In genomic region chr9:136882109-136882946, GRCh38 we compare ENCODE assay signal across 8 cellular contexts. TPM values are rescaled to one million over a fixed set of nuclear protein-coding genes. Genes with fewer than 3 reads are reported as not detected.
DNase-seq lines count a peak whose midpoint lies in the region; ATAC-seq and TF ChIP-seq lines count a peak whose summit lies in the region.

No MANE protein-coding gene starts in this region.

- peaks cover 2% of the 10 kb centered on the region for H3K27me3 Mint-ChIP-seq in neural progenitor cell (ENCODE audit: insufficient read depth, low read depth)

- ATAC-seq in HG03354 (IDR thresholded peaks at IDR 0.05; ENCODE audit: poor library complexity, severe bottlenecking, unreplicated experiment) (peak; percentile 33), mucosa of descending colon (peak; percentile 56)

- TF ChIP-seq CTCF in breast epithelium (IDR thresholded peaks at IDR 0.05), result no peak
- no peak for TF ChIP-seq CTCF in mucosa of descending colon (IDR thresholded peaks at IDR 0.05)
- no peak for TF ChIP-seq CTCF in neural progenitor cell (IDR thresholded peaks at IDR 0.05)

- H3K79me2 ChIP-seq in neural progenitor cell (ENCODE audit: low read depth), result peaks cover 13% of the 10 kb centered on the region

- H3K27ac Mint-ChIP-seq in neural progenitor cell, result no peak overlapping the region

- H3K27me3 ChIP-seq in breast epithelium (no peaks in the 10 kb centered on the region), neural progenitor cell (no peaks in the 10 kb centered on the region)

- H3K36me3 ChIP-seq in breast epithelium (no peaks in the 10 kb centered on the region), mucosa of descending colon (ENCODE audit: low read depth) (no peaks in the 10 kb centered on the region), neural progenitor cell (no peaks in the 10 kb centered on the region)

- no peak overlapping the region for H3K9ac ChIP-seq in neural progenitor cell

- H3K4me2 ChIP-seq in neural progenitor cell, result no peak overlapping the region

- H3K27ac ChIP-seq in breast epithelium (peak overlapping the region; percentile 53 to 54), neural progenitor cell (no peak overlapping the region)

- H3K4me1 ChIP-seq in breast epithelium (no peaks in the 10 kb centered on the region), mucosa of descending colon (ENCODE audit: low read depth) (peaks cover 14% of the 10 kb centered on the region), neural progenitor cell (peaks cover 6% of the 10 kb centered on the region)

- H3K36me3 Mint-ChIP-seq in neural progenitor cell, result no peaks in the 10 kb centered on the region

- intact Hi-C loops in breast epithelium (cut with DNase I; ENCODE audit: low total_unique reads) (no loop called here), mucosa of descending colon (cut with DNase I, micrococcal nuclease) (no loop called here)

- no peaks in the 10 kb centered on the region for H3K9me3 ChIP-seq in breast epithelium
- H3K9me3 ChIP-seq in mucosa of descending colon, result no peaks in the 10 kb centered on the region
- H3K9me3 ChIP-seq in neural progenitor cell (ENCODE audit: low read depth), result no peaks in the 10 kb centered on the region

- H2AFZ ChIP-seq in neural progenitor cell (replicated peaks), result no peak overlapping the region

- H4K20me1 ChIP-seq in neural progenitor cell (ENCODE audit: low read depth), result peaks cover 7% of the 10 kb centered on the region

- no peak overlapping the region for H3K4me3 Mint-ChIP-seq in neural progenitor cell

- peaks cover 4% of the 10 kb centered on the region for H3K4me1 Mint-ChIP-seq in neural progenitor cell

- peaks cover 6% of the 10 kb centered on the region for H3F3A ChIP-seq in neural progenitor cell (ENCODE audit: low read depth)

- DNase-seq in GM03348 (ENCODE audit: low spot score) (peak; percentile 76), UCSD-AML1 (lab: John Stamatoyannopoulos, UW; ENCODE audit: unreplicated experiment) (peak; percentile 68), breast epithelium (ENCODE audit: low spot score in 2 of 2) (peak in 1 of 2 donors; percentile 62), mucosa of descending colon (peak; percentile 62 to 88 (median 68)), NCI-H510A treated with DMSO at 0.1 percent for 48 hours (lab: John Stamatoyannopoulos, UW) (no peak), neural progenitor cell (ENCODE audit: low spot score) (no peak)
- peak; percentile 94 for DNase-seq in stimulated activated naive CD4-positive, alpha-beta T cell treated with Interleukin-2 at 50 U/mL for 16 hours (lab: John Stamatoyannopoulos, UW)

- H3K4me3 ChIP-seq in breast epithelium, result peak overlapping the region; percentile 20 to 52 (median 21)
- H3K4me3 ChIP-seq in mucosa of descending colon, result no peak overlapping the region
- no peak overlapping the region for H3K4me3 ChIP-seq in neural progenitor cell

- H3K9me3 Mint-ChIP-seq in neural progenitor cell, result no peaks in the 10 kb centered on the region

- TF ChIP-seq POLR2A in breast epithelium (IDR thresholded peaks at IDR 0.05), result no peak

RNA-seq across cellular contexts. Expression of gene TRAF2, which starts 4.0 kb away (rescaled TPM):
- 1 to 10 TPM; 3.4 to 8.9 (median 8.5) TPM for total RNA-seq in breast epithelium
- 10 to 100 TPM; 19.6 to 28.2 (median 21.1) TPM for total RNA-seq in mucosa of descending colon
- 16.1 and 33.9 TPM in 2 replicates for total RNA-seq in neural progenitor cell (ENCODE audit: low replicate concordance)

RNA-seq across cellular contexts. Expression of gene EDF1, which starts 16.2 kb away (rescaled TPM):
- 100 to 1,000 TPM; 334 to 365 (median 365) TPM for total RNA-seq in breast epithelium
- total RNA-seq in mucosa of descending colon, result 100 to 1,000 TPM; 311 to 445 (median 397) TPM
- 269 and 293 TPM in 2 replicates for total RNA-seq in neural progenitor cell (ENCODE audit: low replicate concordance)

RNA-seq across cellular contexts. Expression of gene MAMDC4, which starts 30.2 kb away (rescaled TPM):
- 1 to 10 TPM in 2 of 3 donors, under 1 TPM in 1; 0.64 to 5.6 (median 3.4) TPM for total RNA-seq in breast epithelium
- total RNA-seq in mucosa of descending colon, result 10 to 100 TPM; 15.4 to 43.8 (median 18.5) TPM
- total RNA-seq in neural progenitor cell (ENCODE audit: low replicate concordance), result 2.6 and 8.3 TPM in 2 replicates

RNA-seq across cellular contexts. Expression of gene PHPT1, which starts 33.1 kb away (rescaled TPM):
- total RNA-seq in breast epithelium (10 to 100 TPM; 43.2 to 70.8 (median 52.5) TPM), mucosa of descending colon (100 to 1,000 TPM in 2 of 3 donors, 10 to 100 TPM in 1; 96.4 to 163 (median 102) TPM), neural progenitor cell (ENCODE audit: low replicate concordance) (58.8 and 110 TPM in 2 replicates)

RNA-seq across cellular contexts. Expression of gene AJM1, which starts 40.0 kb away (rescaled TPM):
- 1 to 10 TPM; 1.0 to 2.3 (median 1.1) TPM for total RNA-seq in breast epithelium
- 10 to 100 TPM in 2 of 3 donors, 1 to 10 TPM in 1; 7.4 to 21.6 (median 16.4) TPM for total RNA-seq in mucosa of descending colon
- 0.77 TPM in 1 of 2 replicates, not detected in the other for total RNA-seq in neural progenitor cell (ENCODE audit: low replicate concordance)

Comparison
In these comparisons a context has a peak if more than half of its experiments do, and no peak if none do; other contexts are left out.
1. DNase-seq: peak in GM03348 (single experiment), UCSD-AML1 (single experiment), mucosa of descending colon (3 of 3) and stimulated activated naive CD4-positive, alpha-beta T cell treated with Interleukin-2 at 50 U/mL for 16 hours (single experiment); none in NCI-H510A treated with DMSO at 0.1 percent for 48 hours (single experiment) and neural progenitor cell (single experiment).
2. H3K4me3 ChIP-seq: peak in breast epithelium (3 of 3); none in mucosa of descending colon (single experiment) and neural progenitor cell (single experiment).